Comparison of ENCODE assay signal across 21 cellular contexts in genomic region chr12:27614386-27614785, GRCh38.
"Had no signal": no experiment of that assay in that cellular context is flagged by ENCODE, and none has a peak within 500 bp of the region (broad histone marks: within the 10 kb centered on the region; RNA-seq: fewer than 3 reads in every experiment).

No MANE protein-coding gene starts in this region.

- H3K36me3 ChIP-seq: esophagus muscularis mucosa, neural progenitor cell, right atrium auricular region had no signal

- DNase-seq: activated CD4-positive, alpha-beta T cell treated with anti-CD3 and anti-CD28 coated beads for 1 hour; activated CD4-positive, alpha-beta T cell treated with anti-CD3 and anti-CD28 coated beads, Interleukin-2, amount 50 U/mL, for 1 hour; activated CD8-positive, alpha-beta T cell treated with anti-CD3 and anti-CD28 coated beads for 36 hours; activated naive CD8-positive, alpha-beta T cell treated with anti-CD3 and anti-CD28 coated beads, Interleukin-2, amount 50 U/mL, for 24 hours; activated T-cell treated with anti-CD3 and anti-CD28 coated beads, Interleukin-2, amount 50 U/mL, for 4 hours; endodermal cell; foreskin keratinocyte; heart left ventricle; mammary epithelial cell; natural killer cell; occipital lobe; stimulated activated CD4-positive, alpha-beta T cell treated with anti-CD3 and anti-CD28 coated beads, Interleukin-4, amount 100 ng/mL, for 24 hours; stimulated activated naive CD8-positive, alpha-beta T cell treated with anti-CD3 and anti-CD28 coated beads, Interleukin-15, amount 100 ng/mL, for 72 hours; substantia nigra; T-helper 2 cell had no signal

- H3K4me3 ChIP-seq: esophagus muscularis mucosa, heart left ventricle, neural progenitor cell, right atrium auricular region had no signal

- H3K9me3 ChIP-seq: esophagus muscularis mucosa, heart left ventricle, right atrium auricular region had no signal

- H2AFZ ChIP-seq: neural progenitor cell had no signal

- H3K4me2 ChIP-seq: neural progenitor cell had no signal

- H3K9ac ChIP-seq: neural progenitor cell had no signal

- H3K27ac ChIP-seq: esophagus muscularis mucosa, neural progenitor cell, right atrium auricular region had no signal

- H3K27me3 ChIP-seq: esophagus muscularis mucosa, foreskin keratinocyte, heart left ventricle, neural progenitor cell, right atrium auricular region had no signal

- ATAC-seq: activated CD8-positive, alpha-beta T cell treated with anti-CD3 and anti-CD28 coated beads for 36 hours; activated naive CD8-positive, alpha-beta T cell treated with anti-CD3 and anti-CD28 coated beads, Interleukin-2, amount 50 U/mL, for 24 hours; activated T-cell treated with anti-CD3 and anti-CD28 coated beads, Interleukin-2, amount 50 U/mL, for 4 hours; activated T-helper 17 cell treated with anti-CD3 and anti-CD28 coated beads, Interleukin-2, amount 50 U/mL, for 72 hours; foreskin keratinocyte; natural killer cell; stimulated activated memory B cell treated with anti-CD40 and anti-IgM and Interleukin-4, amounts not matched to agents 10 μg/mL and 1 μg/mL and 100 μg/mL, for 72 hours; stimulated activated naive CD8-positive, alpha-beta T cell treated with anti-CD3 and anti-CD28 coated beads, Interleukin-15, amount 100 ng/mL, for 72 hours; WTC11 had no signal
